ENCODE assay signal across 32 cellular contexts in genomic region chr1:238257018-238257417, GRCh38.
"Had no signal": no experiment of that assay in that cellular context is flagged by ENCODE, and none has a peak within 500 bp of the region (broad histone marks: within the 10 kb centered on the region; RNA-seq: fewer than 3 reads in every experiment).

No MANE protein-coding gene starts in this region.

- H3K27ac Mint-ChIP-seq: activated naive CD4-positive, alpha-beta T cell treated with anti-CD3 and anti-CD28 coated beads, Interleukin-2, amount 10 ng/mL, durations not matched to agents 7 days and 5 days; activated naive CD8-positive, alpha-beta T cell treated with anti-CD3 and anti-CD28 coated beads, Interleukin-2, amount 10 ng/mL, durations not matched to agents 7 days and 5 days; activated T-cell treated with anti-CD3 and anti-CD28 coated beads, Interleukin-2, amount 50 U/mL, for 24 hours; naive B cell; nephron progenitor cell; stimulated activated naive B cell treated with anti-CD40 and anti-IgM and Interleukin-4, amounts not matched to agents 10 μg/mL and 1 μg/mL and 100 μg/mL, for 72 hours; T-helper 17 cell had no signal

- ATAC-seq: activated CD4-positive, CD25-positive, alpha-beta regulatory T cell treated with anti-CD3 and anti-CD28 coated beads, Interleukin-2, amount 50 U/mL, for 24 hours; pancreas; stimulated activated naive B cell treated with anti-CD40 and anti-IgM and Interleukin-4, amounts not matched to agents 10 μg/mL and 1 μg/mL and 100 μg/mL, for 72 hours; T-helper 17 cell had no signal

- H3K4me3 Mint-ChIP-seq: activated naive CD4-positive, alpha-beta T cell treated with anti-CD3 and anti-CD28 coated beads, Interleukin-2, amount 10 ng/mL, durations not matched to agents 7 days and 5 days; activated naive CD8-positive, alpha-beta T cell treated with anti-CD3 and anti-CD28 coated beads, Interleukin-2, amount 10 ng/mL, durations not matched to agents 7 days and 5 days; activated T-cell treated with anti-CD3 and anti-CD28 coated beads, Interleukin-2, amount 50 U/mL, for 24 hours; naive B cell; nephron progenitor cell; stimulated activated naive B cell treated with anti-CD40 and anti-IgM and Interleukin-4, amounts not matched to agents 10 μg/mL and 1 μg/mL and 100 μg/mL, for 72 hours; T-helper 17 cell had no signal

- H3K9me3 ChIP-seq: breast epithelium, esophagus muscularis mucosa, left ventricle myocardium inferior, pancreas, prostate gland, right atrium auricular region, stomach, transverse colon had no signal

- H3K27ac ChIP-seq: breast epithelium, esophagus muscularis mucosa, left ventricle myocardium inferior, pancreas, prostate gland, right atrium auricular region, stomach, transverse colon, WERI-Rb-1 had no signal

- H3K27me3 ChIP-seq: breast epithelium, esophagus muscularis mucosa, pancreas, right atrium auricular region, stomach, transverse colon had no signal

- H3K4me2 ChIP-seq: smooth muscle cell had no signal

- H3K4me3 ChIP-seq: breast epithelium, esophagus muscularis mucosa, left ventricle myocardium inferior, lung, pancreas, prostate gland, right atrium auricular region, smooth muscle cell, stomach, transverse colon had no signal

- H3K9me3 Mint-ChIP-seq: activated naive CD4-positive, alpha-beta T cell treated with anti-CD3 and anti-CD28 coated beads, Interleukin-2, amount 10 ng/mL, durations not matched to agents 7 days and 5 days; activated naive CD8-positive, alpha-beta T cell treated with anti-CD3 and anti-CD28 coated beads, Interleukin-2, amount 10 ng/mL, durations not matched to agents 7 days and 5 days; nephron progenitor cell had no signal

- H3K4me1 ChIP-seq: breast epithelium, esophagus muscularis mucosa, left ventricle myocardium inferior, pancreas, prostate gland, right atrium auricular region, stomach, transverse colon had no signal

- H3K27me3 Mint-ChIP-seq: activated naive CD4-positive, alpha-beta T cell treated with anti-CD3 and anti-CD28 coated beads, Interleukin-2, amount 10 ng/mL, durations not matched to agents 7 days and 5 days; activated T-cell treated with anti-CD3 and anti-CD28 coated beads, Interleukin-2, amount 50 U/mL, for 24 hours; naive B cell; stimulated activated naive B cell treated with anti-CD40 and anti-IgM and Interleukin-4, amounts not matched to agents 10 μg/mL and 1 μg/mL and 100 μg/mL, for 72 hours; T-helper 17 cell had no signal

- DNase-seq: activated CD4-positive, alpha-beta T cell treated with anti-CD3 and anti-CD28 coated beads for 48 hours; activated CD4-positive, alpha-beta T cell treated with anti-CD3 and anti-CD28 coated beads, Interleukin-2, amount 50 U/mL, for 48 hours; activated CD8-positive, alpha-beta memory T cell treated with anti-CD3 and anti-CD28 coated beads, Interleukin-2, amount 50 U/mL, for 48 hours; activated gamma-delta T cell; activated naive CD4-positive, alpha-beta T cell treated with anti-CD3 and anti-CD28 coated beads, Interleukin-2, amount 10 ng/mL, durations not matched to agents 7 days and 5 days; activated naive CD8-positive, alpha-beta T cell treated with anti-CD3 and anti-CD28 coated beads, Interleukin-2, amount 10 ng/mL, durations not matched to agents 7 days and 5 days; activated T-cell treated with anti-CD3 and anti-CD28 coated beads, Interleukin-2, amount 50 U/mL, for 24 hours; central memory CD4-positive, alpha-beta T cell; dermis blood vessel endothelial cell; effector CD4-positive, alpha-beta T cell; islet precursor cell; left ventricle myocardium inferior; naive B cell; nephron progenitor cell; pancreas; stimulated activated CD4-positive, alpha-beta T cell treated with anti-CD3 and anti-CD28 coated beads, Interleukin-15, amount 100 ng/mL, for 24 hours; stimulated activated CD4-positive, alpha-beta T cell treated with anti-CD3 and anti-CD28 coated beads, Interleukin-2, amount 100 ng/mL, for 24 hours; stimulated activated naive B cell treated with anti-CD40 and anti-IgM and Interleukin-4, amounts not matched to agents 10 μg/mL and 1 μg/mL and 100 μg/mL, for 72 hours; stomach; T-helper 17 cell; T1000; transverse colon; WERI-Rb-1 had no signal

- H3K36me3 ChIP-seq: breast epithelium, esophagus muscularis mucosa, left ventricle myocardium inferior, pancreas, prostate gland, right atrium auricular region, stomach, transverse colon, WERI-Rb-1 had no signal

- FAIRE-seq: colon, frontal cortex, pancreas had no signal

- H3K36me3 Mint-ChIP-seq: activated naive CD4-positive, alpha-beta T cell treated with anti-CD3 and anti-CD28 coated beads, Interleukin-2, amount 10 ng/mL, durations not matched to agents 7 days and 5 days; activated naive CD8-positive, alpha-beta T cell treated with anti-CD3 and anti-CD28 coated beads, Interleukin-2, amount 10 ng/mL, durations not matched to agents 7 days and 5 days; naive B cell; stimulated activated naive B cell treated with anti-CD40 and anti-IgM and Interleukin-4, amounts not matched to agents 10 μg/mL and 1 μg/mL and 100 μg/mL, for 72 hours had no signal

- H3K4me1 Mint-ChIP-seq: activated naive CD4-positive, alpha-beta T cell treated with anti-CD3 and anti-CD28 coated beads, Interleukin-2, amount 10 ng/mL, durations not matched to agents 7 days and 5 days; activated naive CD8-positive, alpha-beta T cell treated with anti-CD3 and anti-CD28 coated beads, Interleukin-2, amount 10 ng/mL, durations not matched to agents 7 days and 5 days; naive B cell; nephron progenitor cell; stimulated activated naive B cell treated with anti-CD40 and anti-IgM and Interleukin-4, amounts not matched to agents 10 μg/mL and 1 μg/mL and 100 μg/mL, for 72 hours; T-helper 17 cell had no signal
